17 cellular contexts compared by ENCODE assay signal in the genomic region with DNA sequence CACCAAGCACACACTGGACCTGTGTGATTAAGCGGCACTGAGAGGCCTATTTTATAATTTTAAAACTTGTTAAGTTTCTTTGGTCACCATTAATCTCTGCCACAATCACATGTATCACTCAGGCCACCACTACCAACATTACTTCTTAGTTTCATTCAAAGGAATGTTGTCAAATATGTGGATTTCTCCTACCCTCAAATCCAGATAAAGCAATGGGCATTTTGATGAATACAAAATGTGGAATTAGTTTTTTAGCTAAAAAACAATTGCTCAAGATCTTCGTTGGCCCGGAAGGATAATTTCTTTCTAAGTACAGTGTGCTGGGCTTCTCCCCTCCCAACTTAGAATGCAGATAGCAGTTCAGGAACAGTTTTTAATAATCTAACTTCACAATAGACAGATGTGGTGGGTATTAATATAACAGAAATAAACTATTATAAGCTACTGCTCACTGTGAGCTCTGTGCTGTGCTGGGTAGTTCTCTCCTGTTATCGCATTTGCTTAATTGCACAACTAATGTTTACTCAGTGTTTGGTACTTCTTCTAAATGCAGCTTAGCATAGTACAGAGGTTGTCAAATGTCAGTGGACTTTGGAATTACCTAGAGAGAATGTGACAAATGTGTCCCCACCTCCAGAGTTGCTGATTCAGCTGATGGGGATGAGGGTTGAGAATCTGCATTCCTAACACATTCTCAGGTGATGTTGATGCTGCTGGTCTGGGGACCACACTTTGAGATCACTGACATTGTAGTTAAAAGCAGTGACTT.
DNase-seq lines count a peak whose midpoint lies in the region; ATAC-seq and TF ChIP-seq lines count a peak whose summit lies in the region.
"Had no signal": no experiment of that assay in that cellular context is flagged by ENCODE, and none has a peak within 500 bp of the region (broad histone marks: within the 10 kb centered on the region; RNA-seq: fewer than 3 reads in every experiment).

No MANE protein-coding gene starts in this region.

- peaks cover 2% of the 10 kb centered on the region; the same call in 1 of the 2 replicates for H3K9me3 ChIP-seq in OCI-LY1 (ENCODE audit: low read length)
- no peaks in the 10 kb centered on the region for H3K9me3 ChIP-seq in left lung
- H3K9me3 ChIP-seq in GM23248 (ENCODE audit: low read depth) = no peaks in the 10 kb centered on the region
- no peaks in the 10 kb centered on the region for H3K9me3 ChIP-seq in HAP-1

- H3K9ac ChIP-seq in OCI-LY1 (ENCODE audit: low read length) (no peak overlapping the region), GM23248 (no peak overlapping the region)

- no peaks in the 10 kb centered on the region for H4K20me1 ChIP-seq in OCI-LY1 (ENCODE audit: insufficient read depth, low read length)
- no peaks in the 10 kb centered on the region for H4K20me1 ChIP-seq in GM23248 (ENCODE audit: insufficient read depth)

- in situ Hi-C loops in GM23248 (cut with MboI) = no loop called here
- in situ Hi-C loops in HAP-1 (cut with MboI; ENCODE audit: low sequenced_read_pairs) = no loop called here

- H3K4me3 ChIP-seq in OCI-LY1 (ENCODE audit: low read depth, low read length, poor library complexity, severe bottlenecking) (no peak overlapping the region), left lung (no peak overlapping the region), GM23248 (no peak overlapping the region), HAP-1 (no peak overlapping the region)
- H3K4me3 ChIP-seq: left ventricle myocardium inferior had no signal

- no peaks in the 10 kb centered on the region for H3K36me3 ChIP-seq in OCI-LY1 (ENCODE audit: insufficient read depth, low read length)
- H3K36me3 ChIP-seq in left lung = no peaks in the 10 kb centered on the region
- H3K36me3 ChIP-seq in GM23248 (ENCODE audit: low read depth) = no peaks in the 10 kb centered on the region
- no peaks in the 10 kb centered on the region for H3K36me3 ChIP-seq in HAP-1 (replicated peaks)
- H3K36me3 ChIP-seq: left ventricle myocardium inferior, WERI-Rb-1 had no signal

- H3K27me3 ChIP-seq in OCI-LY1 (ENCODE audit: insufficient read depth, low read length) = no peaks in the 10 kb centered on the region
- no peaks in the 10 kb centered on the region for H3K27me3 ChIP-seq in left lung
- no peaks in the 10 kb centered on the region for H3K27me3 ChIP-seq in GM23248 (replicated peaks; ENCODE audit: insufficient read depth)
- H3K27me3 ChIP-seq in HAP-1 (ENCODE audit: low read depth) = no peaks in the 10 kb centered on the region

- H3K27ac ChIP-seq in 22Rv1 = peak overlapping the region; percentile 71
- peak overlapping the region; percentile 0 for H3K27ac ChIP-seq in OCI-LY1 (ENCODE audit: low read depth, low read length, poor library complexity, severe bottlenecking)
- no peak overlapping the region for H3K27ac ChIP-seq in left lung
- H3K27ac ChIP-seq in GM23248 = no peak overlapping the region
- H3K27ac ChIP-seq: left ventricle myocardium inferior, WERI-Rb-1 had no signal

- H2AFZ ChIP-seq in OCI-LY1 (ENCODE audit: low read length) (peak overlapping the region; percentile 74; the same call in 1 of the 2 replicates), GM23248 (no peak overlapping the region)

- H3K4me2 ChIP-seq in OCI-LY1 (ENCODE audit: low read length) (no peak overlapping the region), GM23248 (ENCODE audit: unreplicated experiment) (no peak overlapping the region)

- DNase-seq in DMS53 (lab: John Stamatoyannopoulos, UW) = peak; percentile 78
- no peak for DNase-seq in left lung
- DNase-seq in DMS 273 treated with DMSO at 0.1 percent for 48 hours (lab: John Stamatoyannopoulos, UW) = no peak
- no peak for DNase-seq in GM23248
- DNase-seq in HAP-1 (ENCODE audit: low spot score in 2 of 2) = no peak
- DNase-seq: activated CD8-positive, alpha-beta memory T cell treated with anti-CD3 and anti-CD28 coated beads, Interleukin-2, amount 10 ng/mL, durations not matched to agents 7 days and 5 days; activated gamma-delta T cell treated with Interleukin-2 at 50 U/mL for 16 hours; AML-193; GDM1; left ventricle myocardium inferior; NCI-H1048; stimulated activated CD4-positive, alpha-beta T cell treated with anti-CD3 and anti-CD28 coated beads, Interleukin-4, amount 100 ng/mL, for 1 hour; T-cell; WERI-Rb-1 had no signal

- H3K4me1 ChIP-seq in OCI-LY1 (ENCODE audit: insufficient read depth, low read length, severe bottlenecking) = peaks cover 13% of the 10 kb centered on the region
- peaks cover 0 to 12% of the 10 kb centered on the region in 2 donors for H3K4me1 ChIP-seq in left lung
- H3K4me1 ChIP-seq in GM23248 (ENCODE audit: insufficient read depth) = peaks cover 9% of the 10 kb centered on the region
- no peaks in the 10 kb centered on the region for H3K4me1 ChIP-seq in HAP-1
- H3K4me1 ChIP-seq: left ventricle myocardium inferior had no signal

- H3K9me2 ChIP-seq in OCI-LY1 (ENCODE audit: low read depth, low read length) = no peaks in the 10 kb centered on the region
- H3K9me2 ChIP-seq in GM23248 (ENCODE audit: insufficient read depth) = no peaks in the 10 kb centered on the region

- intact Hi-C loops in left lung (cut with DNase I) = no loop called here

- 38 to 40% methylated on average over 4 of the region's 4 CpGs for WGBS in GM23248 (ENCODE audit: low coverage in 1 of 2, low lambda C conversion rate in 2 of 2, missing lambda C conversion rate in 2 of 2), 2 experiments

- H3F3A ChIP-seq in OCI-LY1 (ENCODE audit: insufficient read depth, low read length) (0 out of 2 replicates have a peak, but pooled peaks cover 4% of the 10 kb centered on the region), GM23248 (ENCODE audit: insufficient read depth) (peaks cover 15% of the 10 kb centered on the region; the same call in 1 of the 2 replicates)

- TF ChIP-seq CTCF in 22Rv1 (IDR thresholded peaks at IDR 0.05) (no peak), OCI-LY1 (IDR thresholded peaks at IDR 0.05; ENCODE audit: low read length) (no peak), left lung (IDR thresholded peaks at IDR 0.05) (no peak)

- peak; percentile 95 for ATAC-seq in left lung
- ATAC-seq in HG02970 (IDR thresholded peaks at IDR 0.05; ENCODE audit: low FRiP score, unreplicated experiment) = no peak
- ATAC-seq: activated CD8-positive, alpha-beta memory T cell treated with anti-CD3 and anti-CD28 coated beads, Interleukin-2, amount 10 ng/mL, durations not matched to agents 7 days and 5 days; T-cell had no signal

- H3K79me2 ChIP-seq in OCI-LY1 (ENCODE audit: insufficient read depth, low read length) = no peaks in the 10 kb centered on the region
- H3K79me2 ChIP-seq in GM23248 (ENCODE audit: insufficient read depth) = no peaks in the 10 kb centered on the region

Comparison
In these comparisons a context has a peak if more than half of its experiments do, and no peak if none do; other contexts are left out.
1. H3K27ac ChIP-seq: peak in 22Rv1 (single experiment) and OCI-LY1 (single experiment); none in left lung (0 of 2) and GM23248 (single experiment).